17 cellular contexts compared by ENCODE assay signal in genomic region chr10:101834341-101834740, GRCh38. TPM values are rescaled to one million over a fixed set of nuclear protein-coding genes. Genes with fewer than 3 reads are reported as not detected.
A peak's percentile ranks its signal among the peaks of the same experiment; 100 is the strongest.
DNase-seq lines count a peak whose midpoint lies in the region; ATAC-seq and TF ChIP-seq lines count a peak whose summit lies in the region.
"Had no signal": no experiment of that assay in that cellular context is flagged by ENCODE, and none has a peak within 500 bp of the region (broad histone marks: within the 10 kb centered on the region; RNA-seq: fewer than 3 reads in every experiment).

No MANE protein-coding gene starts in this region.

- intact Hi-C loops in activated naive CD4-positive, alpha-beta T cell treated with anti-CD3 and anti-CD28 coated beads for 36 hours (cut with micrococcal nuclease), result no loop called here
- intact Hi-C loops in activated CD4-positive, alpha-beta memory T cell treated with anti-CD3 and anti-CD28 coated beads for 36 hours (cut with micrococcal nuclease), result loop anchor here (5.0 kb wide), 1 partner anchor 298 kb away; the partner anchor contains the start of gene PPRC1
- intact Hi-C loops in posterior vena cava (cut with DNase I), result no loop called here
- intact Hi-C loops in esophagus squamous epithelium (cut with DNase I), result no loop called here
- intact Hi-C loops in psoas muscle (cut with DNase I), result no loop called here

- no peak overlapping the region for H3K27ac Mint-ChIP-seq in activated naive CD4-positive, alpha-beta T cell treated with anti-CD3 and anti-CD28 coated beads for 36 hours
- peak overlapping the region; percentile 13 for H3K27ac Mint-ChIP-seq in activated CD4-positive, alpha-beta memory T cell treated with anti-CD3 and anti-CD28 coated beads for 36 hours

- DNase-seq in activated naive CD4-positive, alpha-beta T cell treated with Interleukin-2 at 50 U/mL for 16 hours, result peak; percentile 28
- DNase-seq in activated naive CD4-positive, alpha-beta T cell treated with anti-CD3 and anti-CD28 coated beads for 36 hours, result no peak
- peak; percentile 79 to 82 for DNase-seq in Kasumi-1 (lab: John Stamatoyannopoulos, UW)
- DNase-seq in activated CD4-positive, alpha-beta memory T cell treated with anti-CD3 and anti-CD28 coated beads for 36 hours, result peak; percentile 43
- DNase-seq in posterior vena cava (ENCODE audit: low spot score), result peak; percentile 87
- no peak for DNase-seq in esophagus squamous epithelium (lab: John Stamatoyannopoulos, UW)
- DNase-seq in psoas muscle, result no peak
- no peak for DNase-seq in activated gamma-delta T cell (lab: John Stamatoyannopoulos, UW)
- DNase-seq: kidney, NCI-H1105, NCI-H524 treated with DMSO at 0.1 percent for 48 hours had no signal

- TF ChIP-seq CTCF in esophagus squamous epithelium (IDR thresholded peaks at IDR 0.05) (no peak), psoas muscle (IDR thresholded peaks at IDR 0.05) (no peak)

- POLR2A ChIA-PET in activated CD4-positive, alpha-beta memory T cell treated with anti-CD3 and anti-CD28 coated beads for 36 hours (lab: Charles Lee), result no interaction called here

- H3K9me3 ChIP-seq in esophagus squamous epithelium, result no peaks in the 10 kb centered on the region
- no peaks in the 10 kb centered on the region for H3K9me3 ChIP-seq in psoas muscle
- H3K9me3 ChIP-seq: uterus had no signal

- H3K36me3 Mint-ChIP-seq in activated naive CD4-positive, alpha-beta T cell treated with anti-CD3 and anti-CD28 coated beads for 36 hours (ENCODE audit: low read depth), result no peaks in the 10 kb centered on the region
- H3K36me3 Mint-ChIP-seq in activated CD4-positive, alpha-beta memory T cell treated with anti-CD3 and anti-CD28 coated beads for 36 hours, result no peaks in the 10 kb centered on the region

- H3K4me1 Mint-ChIP-seq in activated naive CD4-positive, alpha-beta T cell treated with anti-CD3 and anti-CD28 coated beads for 36 hours (ENCODE audit: low read depth), result peaks cover 57% of the 10 kb centered on the region
- peaks cover 64% of the 10 kb centered on the region for H3K4me1 Mint-ChIP-seq in activated CD4-positive, alpha-beta memory T cell treated with anti-CD3 and anti-CD28 coated beads for 36 hours (ENCODE audit: low read depth)

- H3K27me3 ChIP-seq in esophagus squamous epithelium, result no peaks in the 10 kb centered on the region
- no peaks in the 10 kb centered on the region for H3K27me3 ChIP-seq in psoas muscle (ENCODE audit: insufficient read depth in 3 of 3, low read length in 2 of 3)
- H3K27me3 ChIP-seq: uterus had no signal

- H3K36me3 ChIP-seq in esophagus squamous epithelium (no peaks in the 10 kb centered on the region), psoas muscle (ENCODE audit: insufficient read depth in 1 of 2, low read depth in 1 of 2) (no peaks in the 10 kb centered on the region)
- H3K36me3 ChIP-seq: uterus had no signal

- H3K4me3 ChIP-seq in esophagus squamous epithelium (no peak overlapping the region), psoas muscle (no peak overlapping the region)
- H3K4me3 ChIP-seq: SK-N-MC, skin epidermis, uterus had no signal

- H3K4me3 Mint-ChIP-seq in activated naive CD4-positive, alpha-beta T cell treated with anti-CD3 and anti-CD28 coated beads for 36 hours, result no peak overlapping the region
- H3K4me3 Mint-ChIP-seq in activated CD4-positive, alpha-beta memory T cell treated with anti-CD3 and anti-CD28 coated beads for 36 hours, result no peak overlapping the region

- no peaks in the 10 kb centered on the region for H3K27me3 Mint-ChIP-seq in activated naive CD4-positive, alpha-beta T cell treated with anti-CD3 and anti-CD28 coated beads for 36 hours (ENCODE audit: low read depth)
- H3K27me3 Mint-ChIP-seq in activated CD4-positive, alpha-beta memory T cell treated with anti-CD3 and anti-CD28 coated beads for 36 hours, result no peaks in the 10 kb centered on the region

- WGBS in esophagus squamous epithelium, 2 donors, result 56 to 58% methylated on average over 6 to 8 of the region's 8 CpGs
- WGBS in psoas muscle, 3 donors, result 88 to 90% (median 89%) methylated on average over 8 of the region's 8 CpGs

- no peak for TF ChIP-seq POLR2A in esophagus squamous epithelium (IDR thresholded peaks at IDR 0.05)

- H3K4me1 ChIP-seq in esophagus squamous epithelium (peaks cover 13 to 51% (median 16%) of the 10 kb centered on the region in 3 donors), psoas muscle (peaks cover 17% of the 10 kb centered on the region)
- H3K4me1 ChIP-seq: uterus had no signal

- no peak for ATAC-seq in psoas muscle

- no peaks in the 10 kb centered on the region for H3K9me3 Mint-ChIP-seq in activated naive CD4-positive, alpha-beta T cell treated with anti-CD3 and anti-CD28 coated beads for 36 hours
- H3K9me3 Mint-ChIP-seq in activated CD4-positive, alpha-beta memory T cell treated with anti-CD3 and anti-CD28 coated beads for 36 hours, result no peaks in the 10 kb centered on the region

- CTCF ChIA-PET in activated naive CD4-positive, alpha-beta T cell treated with anti-CD3 and anti-CD28 coated beads for 36 hours (lab: Charles Lee), result interaction anchor here (1.4 to 3.5 kb wide), 3 partner anchors 16 to 239 kb away, joined by 3 to 17 read pairs (median 12); partner anchors contain the start of gene OGA
- CTCF ChIA-PET in activated CD4-positive, alpha-beta memory T cell treated with anti-CD3 and anti-CD28 coated beads for 36 hours (lab: Charles Lee), result interaction anchor here (1.9 kb wide), 1 partner anchor 54 kb away, joined by 8 read pairs; no protein-coding TSS in a partner anchor

- H3K27ac ChIP-seq in esophagus squamous epithelium (no peak overlapping the region), psoas muscle (no peak overlapping the region)
- H3K27ac ChIP-seq: SK-N-MC, skin epidermis, uterus had no signal

RNA-seq across cellular contexts. Expression of gene KCNIP2, which starts 9.3 kb away (rescaled TPM):
- under 1 TPM; 0.69 to 0.79 TPM for total RNA-seq in activated naive CD4-positive, alpha-beta T cell treated with anti-CD3 and anti-CD28 coated beads for 36 hours
- 1 to 10 TPM; 1.4 to 1.8 TPM for total RNA-seq in activated CD4-positive, alpha-beta memory T cell treated with anti-CD3 and anti-CD28 coated beads for 36 hours
- 1 to 10 TPM; 2.3 to 2.7 TPM for total RNA-seq in posterior vena cava
- 1 to 10 TPM in 2 of 4 donors, not detected in 2; 1.2 to 1.5 TPM for total RNA-seq in esophagus squamous epithelium
- 1 to 10 TPM in 3 of 4 donors, under 1 TPM in 1; 0.71 to 3.2 (median 1.8) TPM for total RNA-seq in psoas muscle
- 1 to 10 TPM in 2 of 3 donors, under 1 TPM in 1; 0.58 to 5.9 (median 1.1) TPM for polyA plus RNA-seq in psoas muscle

RNA-seq across cellular contexts. Expression of gene OGA, which starts 16.1 kb away (rescaled TPM):
- 10 to 100 TPM; 90.8 to 96.3 TPM for total RNA-seq in activated naive CD4-positive, alpha-beta T cell treated with anti-CD3 and anti-CD28 coated beads for 36 hours
- 100 to 1,000 TPM in 1 of 2 experiments, 10 to 100 TPM in 1; 93.2 to 105 TPM for total RNA-seq in activated CD4-positive, alpha-beta memory T cell treated with anti-CD3 and anti-CD28 coated beads for 36 hours
- total RNA-seq in posterior vena cava (100 to 1,000 TPM in 1 of 2 donors, 10 to 100 TPM in 1; 87.7 to 125 TPM), esophagus squamous epithelium (100 to 1,000 TPM in 1 of 4 donors, 10 to 100 TPM in 3; 44.2 to 121 (median 60.7) TPM), psoas muscle (10 to 100 TPM; 52.6 to 59.8 (median 57.3) TPM)
- polyA plus RNA-seq in psoas muscle, result 10 to 100 TPM; 12.0 to 58.3 (median 24.7) TPM

RNA-seq across cellular contexts. Expression of gene NPM3, which starts 51.1 kb away (rescaled TPM):
- total RNA-seq in activated naive CD4-positive, alpha-beta T cell treated with anti-CD3 and anti-CD28 coated beads for 36 hours, result 100 to 1,000 TPM; 213 to 230 TPM
- total RNA-seq in activated CD4-positive, alpha-beta memory T cell treated with anti-CD3 and anti-CD28 coated beads for 36 hours, result 100 to 1,000 TPM; 168 to 172 TPM
- total RNA-seq in posterior vena cava (10 to 100 TPM; 19.1 to 21.1 TPM), esophagus squamous epithelium (10 to 100 TPM; 36.7 to 91.3 (median 52.2) TPM), psoas muscle (10 to 100 TPM; 12.3 to 18.5 (median 14.7) TPM)
- polyA plus RNA-seq in psoas muscle, result 10 to 100 TPM; 19.3 to 52.6 (median 24.3) TPM

RNA-seq across cellular contexts. Expression of gene FGF8, which starts 58.4 kb away (rescaled TPM):
- not detected for total RNA-seq in activated naive CD4-positive, alpha-beta T cell treated with anti-CD3 and anti-CD28 coated beads for 36 hours
- not detected for total RNA-seq in activated CD4-positive, alpha-beta memory T cell treated with anti-CD3 and anti-CD28 coated beads for 36 hours
- total RNA-seq in posterior vena cava, result not detected
- total RNA-seq in esophagus squamous epithelium, result not detected
- not detected for total RNA-seq in psoas muscle
- not detected for polyA plus RNA-seq in psoas muscle
- total RNA-seq: activated CD8-positive, alpha-beta memory T cell treated with anti-CD3 and anti-CD28 coated beads for 36 hours; aorta; frontal cortex; kidney; uterus had no signal
- polyA plus RNA-seq: aorta had no signal

Comparison
In these comparisons a context has a peak if more than half of its experiments do, and no peak if none do; other contexts are left out.
1. DNase-seq: peak in activated naive CD4-positive, alpha-beta T cell treated with Interleukin-2 at 50 U/mL for 16 hours (single experiment), Kasumi-1 (2 of 2), activated CD4-positive, alpha-beta memory T cell treated with anti-CD3 and anti-CD28 coated beads for 36 hours (single experiment) and posterior vena cava (single experiment); none in activated naive CD4-positive, alpha-beta T cell treated with anti-CD3 and anti-CD28 coated beads for 36 hours (single experiment), esophagus squamous epithelium (single experiment), psoas muscle (0 of 2) and activated gamma-delta T cell (single experiment).